Comparison of ENCODE assay signal across 8 cellular contexts in the genomic region with DNA sequence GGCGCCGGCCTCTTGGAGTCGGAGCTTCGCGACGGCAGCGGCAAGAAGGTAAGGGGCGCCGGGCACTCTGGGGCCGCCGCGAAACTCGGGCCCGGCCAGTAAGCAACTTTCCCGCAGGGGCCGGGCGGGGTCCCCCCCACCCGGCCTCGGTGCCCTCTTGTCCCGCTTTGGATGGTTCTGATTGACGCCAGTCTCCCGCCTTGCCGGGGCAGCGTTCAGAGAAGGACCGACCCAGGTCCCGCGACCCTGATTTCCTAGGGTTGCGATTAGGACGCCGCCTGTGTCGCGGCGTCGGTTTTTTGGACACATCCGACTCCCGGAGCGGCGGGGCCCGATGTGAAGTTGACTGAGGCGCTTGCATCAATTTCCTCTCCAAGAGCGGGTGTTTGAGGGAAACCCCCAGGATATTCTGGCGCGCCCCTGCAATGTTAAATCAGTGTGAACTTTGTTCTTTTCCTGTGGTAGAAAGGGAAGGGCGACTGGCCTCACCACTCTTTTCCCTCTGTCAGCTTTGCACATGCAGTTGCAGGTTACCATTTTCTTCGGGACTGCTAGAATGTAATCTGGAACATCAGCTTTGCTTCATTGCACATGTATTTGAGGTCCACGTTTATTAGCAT. TPM values are rescaled to one million over a fixed set of nuclear protein-coding genes. Genes with fewer than 3 reads are reported as not detected.
DNase-seq lines count a peak whose midpoint lies in the region; ATAC-seq and TF ChIP-seq lines count a peak whose summit lies in the region.

No MANE protein-coding gene starts in this region.

- peak overlapping the region; percentile 83 for H3K9ac ChIP-seq in BLaER1

- TF ChIP-seq CTCF in mesothelial cell of epicardium (IDR thresholded peaks at IDR 0.05; ENCODE audit: unreplicated experiment), result no peak

- peaks cover 31% of the 10 kb centered on the region for H3K4me1 ChIP-seq in BLaER1

- H3K27ac Mint-ChIP-seq in mesothelial cell of epicardium, result peak overlapping the region; percentile 64

- ATAC-seq in HG03064 (IDR thresholded peaks at IDR 0.05; ENCODE audit: low read depth, unreplicated experiment) (peak; percentile 2), GM21423 (IDR thresholded peaks at IDR 0.05; ENCODE audit: unreplicated experiment) (no peak), HG03097 (IDR thresholded peaks at IDR 0.05; ENCODE audit: low FRiP score, unreplicated experiment) (no peak)

- peaks cover 31% of the 10 kb centered on the region for H3K4me1 Mint-ChIP-seq in mesothelial cell of epicardium

- no peaks in the 10 kb centered on the region for H3K36me3 Mint-ChIP-seq in mesothelial cell of epicardium

- H3K9me3 ChIP-seq in BLaER1, result no peaks in the 10 kb centered on the region

- peaks cover 49% of the 10 kb centered on the region for H4K20me1 ChIP-seq in BLaER1

- H3K9me3 Mint-ChIP-seq in mesothelial cell of epicardium, result no peaks in the 10 kb centered on the region

- H3K4me2 ChIP-seq in BLaER1, result peak overlapping the region; percentile 83

- peak; percentile 28 to 42 for DNase-seq in activated CD4-positive, alpha-beta T cell treated with anti-CD3 and anti-CD28 coated beads, Interleukin-2, amount 50 U/mL, for 24 hours (ENCODE audit: low read depth in 1 of 2, low spot score in 1 of 2)
- DNase-seq in ecto neural progenitor cell (ENCODE audit: low spot score) (peak; percentile 62), mesothelial cell of epicardium (ENCODE audit: low spot score in 2 of 2, unreplicated experiment in 2 of 2) (peak in 1 of 2 experiments; percentile 43)
- peak; percentile 28 for DNase-seq in stimulated activated CD8-positive, alpha-beta memory T cell treated with anti-CD3 and anti-CD28 coated beads, Interleukin-4, amount 100 ng/mL, for 24 hours (ENCODE audit: low read depth)

- H3K4me3 ChIP-seq in BLaER1, result peak overlapping the region; percentile 91

- peaks cover 52% of the 10 kb centered on the region for H3K27me3 ChIP-seq in BLaER1

- peak overlapping the region; percentile 82 for H3K4me3 Mint-ChIP-seq in mesothelial cell of epicardium

- H3K27me3 Mint-ChIP-seq in mesothelial cell of epicardium (ENCODE audit: low read depth), result peaks cover 21% of the 10 kb centered on the region

- peak overlapping the region; percentile 79 for H3K27ac ChIP-seq in BLaER1

- no peaks in the 10 kb centered on the region for H3K36me3 ChIP-seq in BLaER1

RNA-seq across cellular contexts. Expression of a gene that starts 0.8 kb away (rescaled TPM):
- 33.5 to 38.4 TPM (median 36.7 TPM) in 3 replicates for total RNA-seq in mesothelial cell of epicardium
